ENCODE assay signal across 1 cellular context in the genomic region with DNA sequence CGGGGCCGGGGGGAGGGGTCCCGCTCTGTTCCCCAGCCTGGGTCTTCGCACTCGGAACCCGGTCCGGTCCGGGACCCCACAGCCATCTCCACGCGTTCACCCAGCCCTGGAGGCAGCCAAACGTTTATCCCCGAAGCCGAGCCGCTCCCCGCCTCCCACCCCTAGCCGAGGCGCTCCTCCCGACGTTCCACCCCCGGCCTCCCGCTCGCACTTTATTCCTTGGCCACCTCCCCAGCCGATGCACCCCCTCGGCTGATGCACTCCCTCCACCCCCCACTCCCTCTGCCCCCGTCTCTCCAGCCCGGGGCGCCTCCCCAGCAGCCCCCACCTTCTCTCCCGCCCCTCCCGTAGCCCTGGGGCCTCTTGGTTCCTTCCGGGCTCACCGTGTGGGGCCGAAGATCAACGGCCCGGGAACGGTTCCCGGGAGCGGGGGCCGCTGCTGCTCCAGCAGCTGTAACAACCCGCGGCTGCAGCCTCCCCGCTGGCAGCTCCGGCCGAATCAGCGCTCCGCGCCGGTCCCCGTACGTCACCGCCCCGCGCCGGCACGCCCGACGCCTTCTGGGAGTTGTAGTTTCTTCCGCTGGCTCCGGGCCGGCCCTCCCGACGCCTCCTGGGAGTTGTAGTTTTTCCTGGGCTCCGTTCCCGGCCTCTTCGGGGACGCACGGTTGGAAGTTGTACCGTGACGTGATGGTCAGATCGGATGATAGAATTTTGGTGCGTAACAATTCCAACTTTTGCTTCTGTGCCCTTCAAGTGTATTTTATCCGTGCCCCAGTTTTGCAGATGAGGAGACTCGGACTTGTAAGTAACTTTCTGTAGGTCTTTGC.
TF ChIP-seq lines count a peak whose summit lies in the region.

A gene with protein sequence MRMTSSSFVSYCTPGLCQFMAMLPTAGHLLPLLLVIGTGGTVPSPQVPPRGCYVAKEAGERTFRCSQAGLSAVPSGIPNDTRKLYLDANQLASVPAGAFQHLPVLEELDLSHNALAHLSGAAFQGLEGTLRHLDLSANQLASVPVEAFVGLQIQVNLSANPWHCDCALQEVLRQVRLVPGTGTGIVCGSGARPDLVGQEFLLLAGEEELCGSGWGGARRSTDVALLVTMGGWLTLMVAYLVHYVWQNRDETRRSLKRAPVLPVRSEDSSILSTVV (plus strand): TSS at position 632 of the 827 bp plus-strand sequence. CDS start 13,792 bp downstream, outside the sequence.
A gene with protein sequence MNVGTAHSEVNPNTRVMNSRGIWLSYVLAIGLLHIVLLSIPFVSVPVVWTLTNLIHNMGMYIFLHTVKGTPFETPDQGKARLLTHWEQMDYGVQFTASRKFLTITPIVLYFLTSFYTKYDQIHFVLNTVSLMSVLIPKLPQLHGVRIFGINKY (minus strand): TSS at position 501 of the 827 bp plus-strand sequence. CDS start 3,398 bp downstream, outside the sequence.

TF ChIP-seq in HEK293, 187 proteins besides CTCF, POLR2A, EP300 and RAD21 (continued from another document and continues in another):
- TF ChIP-seq, protein P1, sequence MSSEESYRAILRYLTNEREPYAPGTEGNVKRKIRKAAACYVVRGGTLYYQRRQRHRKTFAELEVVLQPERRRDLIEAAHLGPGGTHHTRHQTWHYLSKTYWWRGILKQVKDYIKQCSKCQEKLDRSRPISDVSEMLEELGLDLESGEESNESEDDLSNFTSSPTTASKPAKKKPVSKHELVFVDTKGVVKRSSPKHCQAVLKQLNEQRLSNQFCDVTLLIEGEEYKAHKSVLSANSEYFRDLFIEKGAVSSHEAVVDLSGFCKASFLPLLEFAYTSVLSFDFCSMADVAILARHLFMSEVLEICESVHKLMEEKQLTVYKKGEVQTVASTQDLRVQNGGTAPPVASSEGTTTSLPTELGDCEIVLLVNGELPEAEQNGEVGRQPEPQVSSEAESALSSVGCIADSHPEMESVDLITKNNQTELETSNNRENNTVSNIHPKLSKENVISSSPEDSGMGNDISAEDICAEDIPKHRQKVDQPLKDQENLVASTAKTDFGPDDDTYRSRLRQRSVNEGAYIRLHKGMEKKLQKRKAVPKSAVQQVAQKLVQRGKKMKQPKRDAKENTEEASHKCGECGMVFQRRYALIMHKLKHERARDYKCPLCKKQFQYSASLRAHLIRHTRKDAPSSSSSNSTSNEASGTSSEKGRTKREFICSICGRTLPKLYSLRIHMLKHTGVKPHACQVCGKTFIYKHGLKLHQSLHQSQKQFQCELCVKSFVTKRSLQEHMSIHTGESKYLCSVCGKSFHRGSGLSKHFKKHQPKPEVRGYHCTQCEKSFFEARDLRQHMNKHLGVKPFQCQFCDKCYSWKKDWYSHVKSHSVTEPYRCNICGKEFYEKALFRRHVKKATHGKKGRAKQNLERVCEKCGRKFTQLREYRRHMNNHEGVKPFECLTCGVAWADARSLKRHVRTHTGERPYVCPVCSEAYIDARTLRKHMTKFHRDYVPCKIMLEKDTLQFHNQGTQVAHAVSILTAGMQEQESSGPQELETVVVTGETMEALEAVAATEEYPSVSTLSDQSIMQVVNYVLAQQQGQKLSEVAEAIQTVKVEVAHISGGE (tag by site-specific recombination; conservative IDR thresholded peaks at IDR 0.05; ENCODE audit: low read depth): peak; percentile 69
- TF ChIP-seq ZNF221 (tag by site-specific recombination; IDR thresholded peaks at IDR 0.05; ENCODE audit: borderline replicate concordance) (no peak), ZNF473 (tag by site-specific recombination; IDR thresholded peaks at IDR 0.05) (no peak), ZNF133 (tag by site-specific recombination; IDR thresholded peaks at IDR 0.05) (0 out of 2 replicates have a peak, but pooled peaks have one; percentile 25), ZNF777 (tag by site-specific recombination; IDR thresholded peaks at IDR 0.05; ENCODE audit: borderline replicate concordance) (no peak), ZNF423 (tag by site-specific recombination; IDR thresholded peaks at IDR 0.05) (no peak), ZNF394 (tag by site-specific recombination; IDR thresholded peaks at IDR 0.05; ENCODE audit: borderline replicate concordance) (peak; percentile 50; the same call in 1 of the 2 replicates), ZFHX2 (tag by site-specific recombination; conservative IDR thresholded peaks at IDR 0.05) (peak; percentile 88), ZNF624 (tag by site-specific recombination; IDR thresholded peaks at IDR 0.05) (no peak), ZNF404 (tag by site-specific recombination; IDR thresholded peaks at IDR 0.05) (no peak), ZNF544 (tag by site-specific recombination; IDR thresholded peaks at IDR 0.05) (no peak), ZNF843 (tag by site-specific recombination; IDR thresholded peaks at IDR 0.05) (no peak; the same call in 1 of the 2 replicates), ZNF324 (tag by site-specific recombination; IDR thresholded peaks at IDR 0.05) (no peak; the same call in 1 of the 2 replicates), ZNF391 (tag by site-specific recombination; IDR thresholded peaks at IDR 0.05; ENCODE audit: borderline replicate concordance, low read depth) (peak; percentile 42), ZNF621 (tag by site-specific recombination; IDR thresholded peaks at IDR 0.05) (no peak), ZNF175 (tag by site-specific recombination; IDR thresholded peaks at IDR 0.05) (no peak), ZBTB8A (tag by site-specific recombination; IDR thresholded peaks at IDR 0.05) (peak; percentile 44; the same call in 1 of the 2 replicates)
- TF ChIP-seq, protein P2, sequence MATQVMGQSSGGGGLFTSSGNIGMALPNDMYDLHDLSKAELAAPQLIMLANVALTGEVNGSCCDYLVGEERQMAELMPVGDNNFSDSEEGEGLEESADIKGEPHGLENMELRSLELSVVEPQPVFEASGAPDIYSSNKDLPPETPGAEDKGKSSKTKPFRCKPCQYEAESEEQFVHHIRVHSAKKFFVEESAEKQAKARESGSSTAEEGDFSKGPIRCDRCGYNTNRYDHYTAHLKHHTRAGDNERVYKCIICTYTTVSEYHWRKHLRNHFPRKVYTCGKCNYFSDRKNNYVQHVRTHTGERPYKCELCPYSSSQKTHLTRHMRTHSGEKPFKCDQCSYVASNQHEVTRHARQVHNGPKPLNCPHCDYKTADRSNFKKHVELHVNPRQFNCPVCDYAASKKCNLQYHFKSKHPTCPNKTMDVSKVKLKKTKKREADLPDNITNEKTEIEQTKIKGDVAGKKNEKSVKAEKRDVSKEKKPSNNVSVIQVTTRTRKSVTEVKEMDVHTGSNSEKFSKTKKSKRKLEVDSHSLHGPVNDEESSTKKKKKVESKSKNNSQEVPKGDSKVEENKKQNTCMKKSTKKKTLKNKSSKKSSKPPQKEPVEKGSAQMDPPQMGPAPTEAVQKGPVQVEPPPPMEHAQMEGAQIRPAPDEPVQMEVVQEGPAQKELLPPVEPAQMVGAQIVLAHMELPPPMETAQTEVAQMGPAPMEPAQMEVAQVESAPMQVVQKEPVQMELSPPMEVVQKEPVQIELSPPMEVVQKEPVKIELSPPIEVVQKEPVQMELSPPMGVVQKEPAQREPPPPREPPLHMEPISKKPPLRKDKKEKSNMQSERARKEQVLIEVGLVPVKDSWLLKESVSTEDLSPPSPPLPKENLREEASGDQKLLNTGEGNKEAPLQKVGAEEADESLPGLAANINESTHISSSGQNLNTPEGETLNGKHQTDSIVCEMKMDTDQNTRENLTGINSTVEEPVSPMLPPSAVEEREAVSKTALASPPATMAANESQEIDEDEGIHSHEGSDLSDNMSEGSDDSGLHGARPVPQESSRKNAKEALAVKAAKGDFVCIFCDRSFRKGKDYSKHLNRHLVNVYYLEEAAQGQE (tag by site-specific recombination; IDR thresholded peaks at IDR 0.05): no peak
- TF ChIP-seq, protein P3, sequence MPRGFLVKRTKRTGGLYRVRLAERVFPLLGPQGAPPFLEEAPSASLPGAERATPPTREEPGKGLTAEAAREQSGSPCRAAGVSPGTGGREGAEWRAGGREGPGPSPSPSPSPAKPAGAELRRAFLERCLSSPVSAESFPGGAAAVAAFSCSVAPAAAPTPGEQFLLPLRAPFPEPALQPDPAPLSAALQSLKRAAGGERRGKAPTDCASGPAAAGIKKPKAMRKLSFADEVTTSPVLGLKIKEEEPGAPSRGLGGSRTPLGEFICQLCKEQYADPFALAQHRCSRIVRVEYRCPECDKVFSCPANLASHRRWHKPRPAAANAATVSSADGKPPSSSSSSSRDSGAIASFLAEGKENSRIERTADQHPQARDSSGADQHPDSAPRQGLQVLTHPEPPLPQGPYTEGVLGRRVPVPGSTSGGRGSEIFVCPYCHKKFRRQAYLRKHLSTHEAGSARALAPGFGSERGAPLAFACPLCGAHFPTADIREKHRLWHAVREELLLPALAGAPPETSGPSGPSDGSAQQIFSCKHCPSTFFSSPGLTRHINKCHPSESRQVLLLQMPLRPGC (tag by site-specific recombination; IDR thresholded peaks at IDR 0.05): 0 out of 2 replicates have a peak, but pooled peaks have one; percentile 29
- TF ChIP-seq, protein P4, sequence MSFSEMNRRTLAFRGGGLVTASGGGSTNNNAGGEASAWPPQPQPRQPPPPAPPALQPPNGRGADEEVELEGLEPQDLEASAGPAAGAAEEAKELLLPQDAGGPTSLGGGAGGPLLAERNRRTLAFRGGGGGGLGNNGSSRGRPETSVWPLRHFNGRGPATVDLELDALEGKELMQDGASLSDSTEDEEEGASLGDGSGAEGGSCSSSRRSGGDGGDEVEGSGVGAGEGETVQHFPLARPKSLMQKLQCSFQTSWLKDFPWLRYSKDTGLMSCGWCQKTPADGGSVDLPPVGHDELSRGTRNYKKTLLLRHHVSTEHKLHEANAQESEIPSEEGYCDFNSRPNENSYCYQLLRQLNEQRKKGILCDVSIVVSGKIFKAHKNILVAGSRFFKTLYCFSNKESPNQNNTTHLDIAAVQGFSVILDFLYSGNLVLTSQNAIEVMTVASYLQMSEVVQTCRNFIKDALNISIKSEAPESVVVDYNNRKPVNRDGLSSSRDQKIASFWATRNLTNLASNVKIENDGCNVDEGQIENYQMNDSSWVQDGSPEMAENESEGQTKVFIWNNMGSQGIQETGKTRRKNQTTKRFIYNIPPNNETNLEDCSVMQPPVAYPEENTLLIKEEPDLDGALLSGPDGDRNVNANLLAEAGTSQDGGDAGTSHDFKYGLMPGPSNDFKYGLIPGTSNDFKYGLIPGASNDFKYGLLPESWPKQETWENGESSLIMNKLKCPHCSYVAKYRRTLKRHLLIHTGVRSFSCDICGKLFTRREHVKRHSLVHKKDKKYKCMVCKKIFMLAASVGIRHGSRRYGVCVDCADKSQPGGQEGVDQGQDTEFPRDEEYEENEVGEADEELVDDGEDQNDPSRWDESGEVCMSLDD (tag by site-specific recombination; IDR thresholded peaks at IDR 0.05): 0 out of 2 replicates have a peak, but pooled peaks have one; percentile 31
- TF ChIP-seq, protein P5, sequence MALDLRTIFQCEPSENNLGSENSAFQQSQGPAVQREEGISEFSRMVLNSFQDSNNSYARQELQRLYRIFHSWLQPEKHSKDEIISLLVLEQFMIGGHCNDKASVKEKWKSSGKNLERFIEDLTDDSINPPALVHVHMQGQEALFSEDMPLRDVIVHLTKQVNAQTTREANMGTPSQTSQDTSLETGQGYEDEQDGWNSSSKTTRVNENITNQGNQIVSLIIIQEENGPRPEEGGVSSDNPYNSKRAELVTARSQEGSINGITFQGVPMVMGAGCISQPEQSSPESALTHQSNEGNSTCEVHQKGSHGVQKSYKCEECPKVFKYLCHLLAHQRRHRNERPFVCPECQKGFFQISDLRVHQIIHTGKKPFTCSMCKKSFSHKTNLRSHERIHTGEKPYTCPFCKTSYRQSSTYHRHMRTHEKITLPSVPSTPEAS (tag by site-specific recombination; IDR thresholded peaks at IDR 0.05): no peak; the same call in 1 of the 2 replicates
- TF ChIP-seq, protein P6, sequence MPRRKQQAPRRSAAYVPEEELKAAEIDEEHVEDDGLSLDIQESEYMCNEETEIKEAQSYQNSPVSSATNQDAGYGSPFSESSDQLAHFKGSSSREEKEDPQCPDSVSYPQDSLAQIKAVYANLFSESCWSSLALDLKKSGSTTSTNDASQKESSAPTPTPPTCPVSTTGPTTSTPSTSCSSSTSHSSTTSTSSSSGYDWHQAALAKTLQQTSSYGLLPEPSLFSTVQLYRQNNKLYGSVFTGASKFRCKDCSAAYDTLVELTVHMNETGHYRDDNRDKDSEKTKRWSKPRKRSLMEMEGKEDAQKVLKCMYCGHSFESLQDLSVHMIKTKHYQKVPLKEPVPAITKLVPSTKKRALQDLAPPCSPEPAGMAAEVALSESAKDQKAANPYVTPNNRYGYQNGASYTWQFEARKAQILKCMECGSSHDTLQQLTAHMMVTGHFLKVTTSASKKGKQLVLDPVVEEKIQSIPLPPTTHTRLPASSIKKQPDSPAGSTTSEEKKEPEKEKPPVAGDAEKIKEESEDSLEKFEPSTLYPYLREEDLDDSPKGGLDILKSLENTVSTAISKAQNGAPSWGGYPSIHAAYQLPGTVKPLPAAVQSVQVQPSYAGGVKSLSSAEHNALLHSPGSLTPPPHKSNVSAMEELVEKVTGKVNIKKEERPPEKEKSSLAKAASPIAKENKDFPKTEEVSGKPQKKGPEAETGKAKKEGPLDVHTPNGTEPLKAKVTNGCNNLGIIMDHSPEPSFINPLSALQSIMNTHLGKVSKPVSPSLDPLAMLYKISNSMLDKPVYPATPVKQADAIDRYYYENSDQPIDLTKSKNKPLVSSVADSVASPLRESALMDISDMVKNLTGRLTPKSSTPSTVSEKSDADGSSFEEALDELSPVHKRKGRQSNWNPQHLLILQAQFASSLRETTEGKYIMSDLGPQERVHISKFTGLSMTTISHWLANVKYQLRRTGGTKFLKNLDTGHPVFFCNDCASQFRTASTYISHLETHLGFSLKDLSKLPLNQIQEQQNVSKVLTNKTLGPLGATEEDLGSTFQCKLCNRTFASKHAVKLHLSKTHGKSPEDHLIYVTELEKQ (tag by site-specific recombination; IDR thresholded peaks at IDR 0.05; ENCODE audit: borderline replicate concordance): no peak
- TF ChIP-seq, protein P7, sequence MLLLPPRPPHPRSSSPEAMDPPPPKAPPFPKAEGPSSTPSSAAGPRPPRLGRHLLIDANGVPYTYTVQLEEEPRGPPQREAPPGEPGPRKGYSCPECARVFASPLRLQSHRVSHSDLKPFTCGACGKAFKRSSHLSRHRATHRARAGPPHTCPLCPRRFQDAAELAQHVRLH (tag by site-specific recombination; IDR thresholded peaks at IDR 0.05): 0 out of 2 replicates have a peak, but pooled peaks have one; percentile 42
- TF ChIP-seq, protein P8, sequence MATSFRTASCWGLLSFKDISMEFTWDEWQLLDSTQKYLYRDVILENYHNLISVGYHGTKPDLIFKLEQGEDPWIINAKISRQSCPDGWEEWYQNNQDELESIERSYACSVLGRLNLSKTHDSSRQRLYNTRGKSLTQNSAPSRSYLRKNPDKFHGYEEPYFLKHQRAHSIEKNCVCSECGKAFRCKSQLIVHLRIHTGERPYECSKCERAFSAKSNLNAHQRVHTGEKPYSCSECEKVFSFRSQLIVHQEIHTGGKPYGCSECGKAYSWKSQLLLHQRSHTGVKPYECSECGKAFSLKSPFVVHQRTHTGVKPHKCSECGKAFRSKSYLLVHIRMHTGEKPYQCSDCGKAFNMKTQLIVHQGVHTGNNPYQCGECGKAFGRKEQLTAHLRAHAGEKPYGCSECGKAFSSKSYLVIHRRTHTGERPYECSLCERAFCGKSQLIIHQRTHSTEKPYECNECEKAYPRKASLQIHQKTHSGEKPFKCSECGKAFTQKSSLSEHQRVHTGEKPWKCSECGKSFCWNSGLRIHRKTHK (tag by site-specific recombination; IDR thresholded peaks at IDR 0.05): no peak
